25 cellular contexts compared by ENCODE assay signal in the genomic region with DNA sequence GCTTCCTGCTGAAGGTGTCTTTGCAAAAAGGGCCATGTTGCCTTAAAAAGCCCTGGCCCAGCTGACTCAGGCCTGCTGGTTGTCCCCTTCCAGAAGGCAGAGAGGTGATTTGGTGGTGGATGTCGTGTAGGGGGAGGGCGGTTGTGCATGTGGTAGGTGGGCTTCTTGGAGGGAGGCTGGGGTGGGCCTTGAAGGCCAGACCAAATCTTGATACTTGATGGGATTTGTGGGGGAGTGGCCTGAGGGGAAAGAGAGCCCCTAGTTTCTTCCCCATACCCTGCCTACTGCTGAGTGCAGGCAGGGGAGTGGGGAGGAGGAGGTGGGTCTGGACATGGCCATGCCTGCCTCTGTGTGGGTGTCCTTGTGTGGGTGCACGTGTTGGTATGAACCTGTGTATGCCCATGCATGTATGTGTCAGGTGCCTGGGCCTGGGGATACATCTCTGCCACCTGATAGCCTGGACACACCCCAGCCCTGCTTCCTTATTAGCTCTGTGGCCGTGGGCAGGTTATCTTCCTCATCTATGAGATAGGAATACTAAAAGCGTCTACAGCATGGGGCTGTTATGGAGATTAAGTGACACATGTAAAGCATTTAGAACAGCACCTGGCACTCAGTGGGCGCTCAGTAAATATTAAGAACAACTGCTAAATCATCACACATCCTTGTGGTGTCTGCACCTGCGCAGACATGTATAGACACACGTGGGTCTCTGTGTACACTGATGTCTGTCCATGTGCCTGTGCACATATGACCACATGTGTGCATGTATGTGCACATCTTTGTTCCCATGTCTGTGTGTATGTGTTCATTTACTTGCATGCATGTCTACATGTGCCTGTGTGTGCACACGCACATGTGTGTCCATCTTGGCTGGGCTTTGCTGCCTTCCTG. TPM values are rescaled to one million over a fixed set of nuclear protein-coding genes. Genes with fewer than 3 reads are reported as not detected.
DNase-seq lines count a peak whose midpoint lies in the region; ATAC-seq and TF ChIP-seq lines count a peak whose summit lies in the region.
"Had no signal": no experiment of that assay in that cellular context is flagged by ENCODE, and none has a peak within 500 bp of the region (broad histone marks: within the 10 kb centered on the region; RNA-seq: fewer than 3 reads in every experiment).

No MANE protein-coding gene starts in this region.

- no peaks in the 10 kb centered on the region for H3K36me3 Mint-ChIP-seq in activated CD8-positive, alpha-beta memory T cell treated with anti-CD3 and anti-CD28 coated beads, Interleukin-2, amount 10 ng/mL, durations not matched to agents 7 days and 5 days
- H3K36me3 Mint-ChIP-seq: CD4-positive, alpha-beta memory T cell; type B pancreatic cell had no signal

- H3K4me1 Mint-ChIP-seq in activated CD8-positive, alpha-beta memory T cell treated with anti-CD3 and anti-CD28 coated beads, Interleukin-2, amount 10 ng/mL, durations not matched to agents 7 days and 5 days: peaks cover 13% of the 10 kb centered on the region

- H3K27me3 Mint-ChIP-seq in activated CD8-positive, alpha-beta memory T cell treated with anti-CD3 and anti-CD28 coated beads, Interleukin-2, amount 10 ng/mL, durations not matched to agents 7 days and 5 days: no peaks in the 10 kb centered on the region
- H3K27me3 Mint-ChIP-seq: CD4-positive, alpha-beta memory T cell; type B pancreatic cell had no signal

- no peak overlapping the region for H3K27ac Mint-ChIP-seq in activated CD8-positive, alpha-beta memory T cell treated with anti-CD3 and anti-CD28 coated beads, Interleukin-2, amount 10 ng/mL, durations not matched to agents 7 days and 5 days
- H3K27ac Mint-ChIP-seq: type B pancreatic cell had no signal

- H3K9me3 ChIP-seq in mucosa of descending colon: no peaks in the 10 kb centered on the region
- H3K9me3 ChIP-seq in ascending aorta: no peaks in the 10 kb centered on the region
- H3K9me3 ChIP-seq: body of pancreas, esophagus squamous epithelium had no signal

- intact Hi-C loops in mucosa of descending colon (cut with DNase I, micrococcal nuclease): no loop called here
- intact Hi-C loops in ascending aorta (cut with DNase I): no loop called here

- H3K9me3 Mint-ChIP-seq in activated CD8-positive, alpha-beta memory T cell treated with anti-CD3 and anti-CD28 coated beads, Interleukin-2, amount 10 ng/mL, durations not matched to agents 7 days and 5 days (ENCODE audit: low read depth): no peaks in the 10 kb centered on the region
- H3K9me3 Mint-ChIP-seq: CD4-positive, alpha-beta memory T cell; effector memory CD8-positive, alpha-beta T cell; type B pancreatic cell had no signal

- TF ChIP-seq CTCF in mucosa of descending colon (IDR thresholded peaks at IDR 0.05) (no peak), foreskin fibroblast (IDR thresholded peaks at IDR 0.05; ENCODE audit: low read depth, low read length) (no peak), ascending aorta (IDR thresholded peaks at IDR 0.05) (no peak)

- no peaks in the 10 kb centered on the region for H3K27me3 ChIP-seq in ascending aorta
- H3K27me3 ChIP-seq: body of pancreas, esophagus squamous epithelium had no signal

- no peaks in the 10 kb centered on the region for H3K4me1 ChIP-seq in mucosa of descending colon (ENCODE audit: low read depth)
- H3K4me1 ChIP-seq in ascending aorta: peaks cover 0 to 5% of the 10 kb centered on the region in 2 donors
- H3K4me1 ChIP-seq: body of pancreas had no signal

- CTCF ChIA-PET in activated CD8-positive, alpha-beta memory T cell treated with anti-CD3 and anti-CD28 coated beads, Interleukin-2, amount 10 ng/mL, durations not matched to agents 7 days and 5 days (lab: Charles Lee): interaction anchor here (0.6 kb wide), 1 partner anchor 23 kb away, joined by 4 read pairs; no protein-coding TSS in a partner anchor

- H3K36me3 ChIP-seq in mucosa of descending colon (ENCODE audit: low read depth): no peaks in the 10 kb centered on the region
- H3K36me3 ChIP-seq in ascending aorta: peaks cover 8 to 40% of the 10 kb centered on the region in 2 donors

- H3K27ac ChIP-seq in ascending aorta: no peak overlapping the region
- H3K27ac ChIP-seq: body of pancreas, esophagus squamous epithelium had no signal

- DNase-seq in DMS153 (lab: John Stamatoyannopoulos, UW) (peak; percentile 72), NCI-H748 (lab: John Stamatoyannopoulos, UW; ENCODE audit: unreplicated experiment) (peak; percentile 76), mucosa of descending colon (peak; percentile 69 to 85 (median 71)), foreskin fibroblast (no peak), ascending aorta (ENCODE audit: low spot score in 2 of 2) (no peak)
- DNase-seq in Jurkat, Clone E6-1 (ENCODE audit: low read depth, low spot score): peak; percentile 25
- no peak for DNase-seq in stimulated activated naive CD4-positive, alpha-beta T cell (lab: John Stamatoyannopoulos, UW)
- no peak for DNase-seq in activated CD8-positive, alpha-beta memory T cell treated with anti-CD3 and anti-CD28 coated beads, Interleukin-2, amount 10 ng/mL, durations not matched to agents 7 days and 5 days
- DNase-seq: activated CD4-positive, alpha-beta T cell treated with anti-CD3 and anti-CD28 coated beads, Interleukin-2, amount 50 U/mL, for 1 hour; activated CD8-positive, alpha-beta memory T cell treated with anti-CD3 and anti-CD28 coated beads, Interleukin-2, amount 50 U/mL, for 48 hours; body of pancreas; CD4-positive, alpha-beta memory T cell; DMS79 treated with DMSO at 0.1 percent for 48 hours; effector memory CD8-positive, alpha-beta T cell; esophagus squamous epithelium; NCI-H1105 treated with DMSO at 0.1 percent for 48 hours; NCI-H2227 treated with DMSO at 0.1 percent for 48 hours; occipital lobe; retina; stimulated activated CD4-positive, alpha-beta T cell treated with anti-CD3 and anti-CD28 coated beads, Interleukin-12 subunit alpha, Interleukin-12 subunit beta, amount 100 ng/mL, for 4 hours; T-helper 2 cell had no signal

- H3K4me3 Mint-ChIP-seq in activated CD8-positive, alpha-beta memory T cell treated with anti-CD3 and anti-CD28 coated beads, Interleukin-2, amount 10 ng/mL, durations not matched to agents 7 days and 5 days: no peak overlapping the region
- H3K4me3 Mint-ChIP-seq: effector memory CD8-positive, alpha-beta T cell; type B pancreatic cell had no signal

- H3K4me3 ChIP-seq in Jurkat, Clone E6-1 (ENCODE audit: low read length): no peak overlapping the region
- no peak overlapping the region for H3K4me3 ChIP-seq in mucosa of descending colon
- H3K4me3 ChIP-seq in foreskin fibroblast (ENCODE audit: low read depth in 1 of 2, low read length in 2 of 2): no peak overlapping the region
- H3K4me3 ChIP-seq in ascending aorta: no peak overlapping the region
- H3K4me3 ChIP-seq: body of pancreas, esophagus squamous epithelium had no signal

- ATAC-seq in mucosa of descending colon: peak; percentile 85
- no peak for ATAC-seq in activated CD8-positive, alpha-beta memory T cell treated with anti-CD3 and anti-CD28 coated beads, Interleukin-2, amount 10 ng/mL, durations not matched to agents 7 days and 5 days
- ATAC-seq: body of pancreas; effector memory CD8-positive, alpha-beta T cell had no signal

RNA-seq across cellular contexts. Expression of a gene that starts 17.0 kb away (rescaled TPM):
- not detected for polyA plus RNA-seq in Jurkat, Clone E6-1 (2012; ENCODE audit: insufficient read depth, insufficient read length)
- total RNA-seq in mucosa of descending colon (10 to 100 TPM in 2 of 3 donors, 1 to 10 TPM in 1; 5.7 to 25.1 (median 19.2) TPM), ascending aorta (not detected)
- total RNA-seq in activated CD8-positive, alpha-beta memory T cell treated with anti-CD3 and anti-CD28 coated beads, Interleukin-2, amount 10 ng/mL, durations not matched to agents 7 days and 5 days: not detected
- total RNA-seq: body of pancreas; CD4-positive, alpha-beta memory T cell; kidney epithelial cell; lung microvascular endothelial cell; occipital lobe; RPMI7951 had no signal
- polyA plus RNA-seq: CD4-positive, alpha-beta memory T cell had no signal

RNA-seq across cellular contexts. Expression of a gene that starts 35.2 kb away (rescaled TPM):
- not detected for polyA plus RNA-seq in Jurkat, Clone E6-1 (2012; ENCODE audit: insufficient read depth, insufficient read length)
- total RNA-seq in mucosa of descending colon (10 to 100 TPM in 2 of 3 donors, 1 to 10 TPM in 1; 8.9 to 39.0 (median 16.6) TPM), ascending aorta (2.0 TPM)
- total RNA-seq in activated CD8-positive, alpha-beta memory T cell treated with anti-CD3 and anti-CD28 coated beads, Interleukin-2, amount 10 ng/mL, durations not matched to agents 7 days and 5 days: not detected
- total RNA-seq: kidney epithelial cell, lung microvascular endothelial cell, RPMI7951 had no signal
- polyA plus RNA-seq: CD4-positive, alpha-beta memory T cell had no signal

RNA-seq across cellular contexts. Expression of a gene that starts 58.3 kb away (rescaled TPM):
- polyA plus RNA-seq in Jurkat, Clone E6-1 (2012; ENCODE audit: insufficient read depth, insufficient read length): 2.3 TPM
- total RNA-seq in mucosa of descending colon: 100 to 1,000 TPM in 1 of 3 donors, 10 to 100 TPM in 2; 54.7 to 122 (median 62.2) TPM
- total RNA-seq in activated CD8-positive, alpha-beta memory T cell treated with anti-CD3 and anti-CD28 coated beads, Interleukin-2, amount 10 ng/mL, durations not matched to agents 7 days and 5 days: under 1 TPM; 0.58 to 0.96 TPM
- 30.4 TPM for total RNA-seq in ascending aorta
- polyA plus RNA-seq: CD4-positive, alpha-beta memory T cell had no signal

Comparison
In these comparisons a context has a peak if more than half of its experiments do, and no peak if none do; other contexts are left out.
1. DNase-seq: peak in DMS153 (single experiment), Jurkat, Clone E6-1 (single experiment), NCI-H748 (single experiment) and mucosa of descending colon (3 of 3); none in stimulated activated naive CD4-positive, alpha-beta T cell (0 of 6), foreskin fibroblast (0 of 2), activated CD8-positive, alpha-beta memory T cell treated with anti-CD3 and anti-CD28 coated beads, Interleukin-2, amount 10 ng/mL, durations not matched to agents 7 days and 5 days (single experiment) and ascending aorta (0 of 2).
2. RNA of a gene that starts 58.3 kb away (total RNA-seq): 54.7 to 122 TPM in mucosa of descending colon and 30.4 TPM in ascending aorta (single experiment); 0.58 to 0.96 TPM in activated CD8-positive, alpha-beta memory T cell treated with anti-CD3 and anti-CD28 coated beads, Interleukin-2, amount 10 ng/mL, durations not matched to agents 7 days and 5 days; every median in the first group is over 10 times any median in the second.